ENCODE assay signal across 13 cellular contexts in genomic region chr2:99867690-99868089, GRCh38.
A peak's percentile ranks its signal among the peaks of the same experiment; 100 is the strongest.
DNase-seq lines count a peak whose midpoint lies in the region; ATAC-seq and TF ChIP-seq lines count a peak whose summit lies in the region.
"Had no signal": no experiment of that assay in that cellular context is flagged by ENCODE, and none has a peak within 500 bp of the region (broad histone marks: within the 10 kb centered on the region; RNA-seq: fewer than 3 reads in every experiment).

No MANE protein-coding gene starts in this region.

- H4K20me1 ChIP-seq in smooth muscle cell (ENCODE audit: low read depth), result no peaks in the 10 kb centered on the region

- H3K9ac ChIP-seq in smooth muscle cell (ENCODE audit: low read depth), result no peak overlapping the region

- H3K36me3 ChIP-seq in smooth muscle cell (ENCODE audit: low read depth), result no peaks in the 10 kb centered on the region

- no peak overlapping the region for H3K27ac ChIP-seq in RWPE1
- H3K27ac ChIP-seq in smooth muscle cell (ENCODE audit: low read depth), result no peak overlapping the region

- no peaks in the 10 kb centered on the region for H3K9me3 Mint-ChIP-seq in HFFc6
- H3K9me3 Mint-ChIP-seq in glutamatergic neuron (ENCODE audit: unreplicated experiment), result peaks cover 14% of the 10 kb centered on the region
- H3K9me3 Mint-ChIP-seq in natural killer cell treated with Interleukin-12 subunit alpha and Interleukin-12 subunit beta and Interleukin-15 and Interleukin-18, amount 100 ng/mL, for 72 hours, result no peaks in the 10 kb centered on the region
- H3K9me3 Mint-ChIP-seq: activated T-helper 17 cell treated with anti-CD3 and anti-CD28 coated beads, Interleukin-2, amount 50 U/mL, for 72 hours; central memory CD8-positive, alpha-beta T cell had no signal

- peak; percentile 41 for DNase-seq in HFFc6
- DNase-seq in RWPE1 (ENCODE audit: low spot score), result peak; percentile 30
- DNase-seq in glutamatergic neuron, result peak; percentile 66
- no peak for DNase-seq in smooth muscle cell (lab: John Stamatoyannopoulos, UW; ENCODE audit: unreplicated experiment)
- no peak for DNase-seq in NCI-H1048 (lab: John Stamatoyannopoulos, UW)
- no peak for DNase-seq in stimulated activated naive CD8-positive, alpha-beta T cell treated with anti-CD3 and anti-CD28 coated beads, Interleukin-15, Interleukin-2, amounts not matched to agents 100 U/mL and 50 U/mL, for 24 hours
- DNase-seq in natural killer cell treated with Interleukin-12 subunit alpha and Interleukin-12 subunit beta and Interleukin-15 and Interleukin-18, amount 100 ng/mL, for 72 hours (ENCODE audit: low spot score), result no peak
- DNase-seq: activated CD4-positive, CD25-positive, alpha-beta regulatory T cell treated with anti-CD3 and anti-CD28 coated beads, Interleukin-2, amount 50 U/mL, for 72 hours; DMS53; NCI-H1930 had no signal

- peaks cover 13% of the 10 kb centered on the region for H3K27me3 ChIP-seq in smooth muscle cell (ENCODE audit: low read depth)

- H3K27ac Mint-ChIP-seq in HFFc6 (peak overlapping the region; percentile 63), glutamatergic neuron (ENCODE audit: unreplicated experiment) (peak overlapping the region; percentile 99)
- no peak overlapping the region for H3K27ac Mint-ChIP-seq in natural killer cell treated with Interleukin-12 subunit alpha and Interleukin-12 subunit beta and Interleukin-15 and Interleukin-18, amount 100 ng/mL, for 72 hours
- H3K27ac Mint-ChIP-seq: activated T-helper 17 cell treated with anti-CD3 and anti-CD28 coated beads, Interleukin-2, amount 50 U/mL, for 72 hours had no signal

- WGBS in smooth muscle cell (ENCODE audit: low lambda C conversion rate), result 23% methylated on average over 12 of the region's 12 CpGs

- H3K9me3 ChIP-seq in smooth muscle cell (replicated peaks; ENCODE audit: low read depth), result no peaks in the 10 kb centered on the region

- H3F3A ChIP-seq in smooth muscle cell (ENCODE audit: low read depth), result peaks cover 3% of the 10 kb centered on the region

- H3K36me3 Mint-ChIP-seq in HFFc6 (ENCODE audit: low read depth), result peaks cover 8% of the 10 kb centered on the region
- H3K36me3 Mint-ChIP-seq in glutamatergic neuron (ENCODE audit: unreplicated experiment), result no peaks in the 10 kb centered on the region
- H3K36me3 Mint-ChIP-seq in natural killer cell treated with Interleukin-12 subunit alpha and Interleukin-12 subunit beta and Interleukin-15 and Interleukin-18, amount 100 ng/mL, for 72 hours, result no peaks in the 10 kb centered on the region

- H3K79me2 ChIP-seq in smooth muscle cell (ENCODE audit: low read depth), result no peaks in the 10 kb centered on the region

- ATAC-seq in stimulated activated naive CD8-positive, alpha-beta T cell treated with anti-CD3 and anti-CD28 coated beads, Interleukin-15, Interleukin-2, amounts not matched to agents 100 U/mL and 50 U/mL, for 24 hours, result no peak
- ATAC-seq in natural killer cell treated with Interleukin-12 subunit alpha and Interleukin-12 subunit beta and Interleukin-15 and Interleukin-18, amount 100 ng/mL, for 72 hours, result no peak
- ATAC-seq: activated T-helper 17 cell treated with anti-CD3 and anti-CD28 coated beads, Interleukin-2, amount 50 U/mL, for 72 hours; Panc1 had no signal

- POLR2A ChIA-PET in RWPE1 (lab: Yijun Ruan, JAX; ENCODE audit: low non-redundant PET), result no interaction called here

- peak overlapping the region; percentile 8 for H3K4me2 ChIP-seq in smooth muscle cell

- no peak for TF ChIP-seq CTCF in HFFc6 (IDR thresholded peaks at IDR 0.05)
- no peak for TF ChIP-seq CTCF in RWPE1 (conservative IDR thresholded peaks at IDR 0.05; ENCODE audit: low read depth)
- no peak for TF ChIP-seq CTCF in glutamatergic neuron (IDR thresholded peaks at IDR 0.05; ENCODE audit: partially characterized antibody, unreplicated experiment)
- TF ChIP-seq CTCF in smooth muscle cell (IDR thresholded peaks at IDR 0.05; ENCODE audit: borderline replicate concordance, insufficient read depth, poor library complexity, severe bottlenecking), result no peak

- CTCF ChIA-PET in RWPE1 (lab: Yijun Ruan, JAX), result interaction anchor here (0.6 kb wide), 2 partner anchors 28 to 366 kb away, joined by 4 read pairs; no protein-coding TSS in a partner anchor

- no peak overlapping the region for H2AFZ ChIP-seq in smooth muscle cell (ENCODE audit: low read depth)

- H3K4me1 ChIP-seq in smooth muscle cell (ENCODE audit: low read depth), result no peaks in the 10 kb centered on the region

- H3K4me3 Mint-ChIP-seq in HFFc6 (0 out of 2 replicates have a peak overlapping the region, but pooled peaks have one; percentile 23), glutamatergic neuron (ENCODE audit: unreplicated experiment) (peak overlapping the region; percentile 66)
- H3K4me3 Mint-ChIP-seq in natural killer cell treated with Interleukin-12 subunit alpha and Interleukin-12 subunit beta and Interleukin-15 and Interleukin-18, amount 100 ng/mL, for 72 hours, result no peak overlapping the region
- H3K4me3 Mint-ChIP-seq: activated T-helper 17 cell treated with anti-CD3 and anti-CD28 coated beads, Interleukin-2, amount 50 U/mL, for 72 hours; central memory CD8-positive, alpha-beta T cell had no signal

- H3K4me3 ChIP-seq in smooth muscle cell, result no peak overlapping the region

- peaks cover 2% of the 10 kb centered on the region for H3K27me3 Mint-ChIP-seq in HFFc6 (ENCODE audit: insufficient read depth)
- peaks cover 2% of the 10 kb centered on the region for H3K27me3 Mint-ChIP-seq in glutamatergic neuron (ENCODE audit: unreplicated experiment)
- H3K27me3 Mint-ChIP-seq in natural killer cell treated with Interleukin-12 subunit alpha and Interleukin-12 subunit beta and Interleukin-15 and Interleukin-18, amount 100 ng/mL, for 72 hours, result peaks cover 0 to 14% of the 10 kb centered on the region in 2 donors
- H3K27me3 Mint-ChIP-seq: activated T-helper 17 cell treated with anti-CD3 and anti-CD28 coated beads, Interleukin-2, amount 50 U/mL, for 72 hours; central memory CD8-positive, alpha-beta T cell had no signal

- H3K4me1 Mint-ChIP-seq in HFFc6 (ENCODE audit: low read depth) (peaks cover 61% of the 10 kb centered on the region), glutamatergic neuron (ENCODE audit: low read depth, unreplicated experiment) (peaks cover 49% of the 10 kb centered on the region)
- H3K4me1 Mint-ChIP-seq in natural killer cell treated with Interleukin-12 subunit alpha and Interleukin-12 subunit beta and Interleukin-15 and Interleukin-18, amount 100 ng/mL, for 72 hours (ENCODE audit: low read depth in 2 of 2), result peaks cover 0 to 4% of the 10 kb centered on the region in 2 donors
- H3K4me1 Mint-ChIP-seq: activated T-helper 17 cell treated with anti-CD3 and anti-CD28 coated beads, Interleukin-2, amount 50 U/mL, for 72 hours; central memory CD8-positive, alpha-beta T cell had no signal

Comparison
In these comparisons a context has a peak if more than half of its experiments do, and no peak if none do; other contexts are left out.
1. DNase-seq: peak in HFFc6 (single experiment), RWPE1 (single experiment) and glutamatergic neuron (single experiment); none in smooth muscle cell (single experiment), NCI-H1048 (single experiment), stimulated activated naive CD8-positive, alpha-beta T cell treated with anti-CD3 and anti-CD28 coated beads, Interleukin-15, Interleukin-2, amounts not matched to agents 100 U/mL and 50 U/mL, for 24 hours (single experiment) and natural killer cell treated with Interleukin-12 subunit alpha and Interleukin-12 subunit beta and Interleukin-15 and Interleukin-18, amount 100 ng/mL, for 72 hours (single experiment).
2. H3K27ac Mint-ChIP-seq: peak in HFFc6 (single experiment) and glutamatergic neuron (single experiment); none in natural killer cell treated with Interleukin-12 subunit alpha and Interleukin-12 subunit beta and Interleukin-15 and Interleukin-18, amount 100 ng/mL, for 72 hours (0 of 2).